Comparison of ENCODE assay signal across 18 cellular contexts in genomic region chr1:208216062-208216461, GRCh38. TPM values are rescaled to one million over a fixed set of nuclear protein-coding genes. Genes with fewer than 3 reads are reported as not detected.
DNase-seq lines count a peak whose midpoint lies in the region; ATAC-seq and TF ChIP-seq lines count a peak whose summit lies in the region.
"Had no signal": no experiment of that assay in that cellular context is flagged by ENCODE, and none has a peak within 500 bp of the region (broad histone marks: within the 10 kb centered on the region; RNA-seq: fewer than 3 reads in every experiment).

No MANE protein-coding gene starts in this region.

- H3K36me3 ChIP-seq in IMR-90 (ENCODE audit: control insufficient read depth, insufficient read depth, low read length) = no peaks in the 10 kb centered on the region

- no peak overlapping the region for H4K5ac ChIP-seq in IMR-90 (ENCODE audit: low read depth, low read length)

- H3K4me3 ChIP-seq in AG04449 (ENCODE audit: low read depth, low read length) = no peak overlapping the region
- H3K4me3 ChIP-seq in IMR-90 (ENCODE audit: insufficient read depth, low read depth, low read length) = no peak overlapping the region

- peak overlapping the region; percentile 8; the same call in 1 of the 2 replicates for H3K23ac ChIP-seq in IMR-90 (ENCODE audit: low read depth, low read length)

- in situ Hi-C loops in IMR-90 (cut with MboI; ENCODE audit: low sequenced_read_pairs) = no loop called here

- H3K56ac ChIP-seq in IMR-90 (ENCODE audit: extremely low read depth, insufficient read depth, low read length) = no peak overlapping the region

- peaks cover 26% of the 10 kb centered on the region for H3K36me3 Mint-ChIP-seq in chondrocyte (ENCODE audit: low read depth)

- H3K4me3 Mint-ChIP-seq in chondrocyte (ENCODE audit: unreplicated experiment) = peak overlapping the region; percentile 36

- peaks cover 90% of the 10 kb centered on the region for H3K4me1 Mint-ChIP-seq in chondrocyte (ENCODE audit: low read depth)

- intact Hi-C loops in IMR-90 (cut with micrococcal nuclease) = no loop called here

- H3K9ac ChIP-seq in IMR-90 (ENCODE audit: low read depth, low read length) = no peak overlapping the region

- H3K27ac ChIP-seq in IMR-90 (ENCODE audit: insufficient read depth, low read length) = no peak overlapping the region

- CTCF ChIA-PET in AG04449 (lab: Yijun Ruan, JAX) = interaction anchor here (1.1 to 34.8 kb wide), 8 partner anchors 10 to 194 kb away, joined by 3 to 469 read pairs (median 4); partner anchors contain the start of gene PLXNA2
- CTCF ChIA-PET in IMR-90 (lab: Yijun Ruan, JAX) = no interaction called here

- H3K14ac ChIP-seq in IMR-90 (replicated peaks; ENCODE audit: low read depth, low read length) = peak overlapping the region; percentile 83

- TF ChIP-seq POLR2A in IMR-90 (IDR thresholded peaks at IDR 0.05; ENCODE audit: low read depth, low read length) = no peak

- dilution Hi-C loops in IMR-90 (cut with HindIII; ENCODE audit: low sequenced_read_pairs, unreplicated experiment) = no loop called here

- POLR2A ChIA-PET in AG04449 (lab: Yijun Ruan, JAX) = interaction anchor here (1.5 kb wide), 1 partner anchor 9 kb away, joined by 6 read pairs; no protein-coding TSS in a partner anchor
- POLR2A ChIA-PET in IMR-90 (lab: Charles Lee; ENCODE audit: unreplicated experiment) = no interaction called here

- no TSS peak for BruUV-seq in IMR-90 (replicated peaks; lab: Mats Ljungman, UMichigan)

- H4K20me1 ChIP-seq in IMR-90 (ENCODE audit: insufficient read depth, low read length) = no peaks in the 10 kb centered on the region

- peak overlapping the region; percentile 87 for H3K4ac ChIP-seq in IMR-90 (ENCODE audit: low read depth, low read length)

- DNase-seq in AG04449 (ENCODE audit: low read depth, low spot score) = peak; percentile 67
- peak; percentile 75 for DNase-seq in IMR-90
- DNase-seq in chondrocyte (ENCODE audit: low spot score) = no peak
- DNase-seq in kidney tubule cell (ENCODE audit: low spot score) = peak; percentile 58
- DNase-seq in ecto neural progenitor cell (ENCODE audit: low spot score) = no peak
- DNase-seq in NCI-H510A treated with DMSO at 0.1 percent for 48 hours (lab: John Stamatoyannopoulos, UW) = no peak
- DNase-seq in activated CD4-positive, alpha-beta T cell treated with anti-CD3 and anti-CD28 coated beads, Interleukin-2, amount 50 U/mL, for 1 hour = no peak
- DNase-seq: activated CD4-positive, CD25-positive, alpha-beta regulatory T cell treated with anti-CD3 and anti-CD28 coated beads, Interleukin-2, amount 50 U/mL, for 72 hours; activated CD8-positive, alpha-beta memory T cell treated with anti-CD3 and anti-CD28 coated beads, Interleukin-2, amount 50 U/mL, for 4 hours; activated naive CD4-positive, alpha-beta T cell treated with Interleukin-2 at 50 U/mL for 16 hours; COR-L47; mesendoderm; NCI-H1436 treated with DMSO at 0.1 percent for 48 hours; NCI-H345; SHP77 treated with DMSO at 0.1 percent for 48 hours; stimulated activated CD4-positive, alpha-beta T cell treated with anti-CD3 and anti-CD28 coated beads, Interleukin-1b, Interleukin-23, amount 100 ng/mL, for 48 hours had no signal

- peaks cover 0 to 51% of the 10 kb centered on the region in 2 experiments; a peak in 2 of 4 replicates for H3K79me1 ChIP-seq in IMR-90 (ENCODE audit: low read depth in 1 of 2, low read length in 2 of 2)

- H3K18ac ChIP-seq in IMR-90 (ENCODE audit: low read depth, low read length) = peak overlapping the region; percentile 14; the same call in 1 of the 2 replicates

- H2BK120ac ChIP-seq in IMR-90 (ENCODE audit: low read depth, low read length) = peak overlapping the region; percentile 79

- H2BK5ac ChIP-seq in IMR-90 (ENCODE audit: low read depth, low read length, poor library complexity, severe bottlenecking) = peak overlapping the region; percentile 66

- no CpG with 5 or more reads among the region's 1 CpG for WGBS in IMR-90 (ENCODE audit: extremely low coverage in 2 of 2, insufficient read length in 1 of 2), 2 experiments

- H3K9me3 Mint-ChIP-seq in chondrocyte (ENCODE audit: low read depth) = no peaks in the 10 kb centered on the region
- H3K9me3 Mint-ChIP-seq: brain had no signal

- no peaks in the 10 kb centered on the region for H3K27me3 Mint-ChIP-seq in chondrocyte (ENCODE audit: low read depth)
- H3K27me3 Mint-ChIP-seq: brain had no signal

- H3K9me3 ChIP-seq in IMR-90 (ENCODE audit: control insufficient read depth, insufficient read depth, low read length) = no peaks in the 10 kb centered on the region

- peak overlapping the region; percentile 74 for H2AK5ac ChIP-seq in IMR-90 (ENCODE audit: low read depth, low read length)

- peak overlapping the region; percentile 88 for H2BK20ac ChIP-seq in IMR-90 (ENCODE audit: low read depth, low read length)

- peak overlapping the region; percentile 87 for H3K27ac Mint-ChIP-seq in chondrocyte (ENCODE audit: unreplicated experiment)

- no peaks in the 10 kb centered on the region for H3K27me3 ChIP-seq in IMR-90 (ENCODE audit: control insufficient read depth, insufficient read depth, low read length)

- ATAC-seq in IMR-90 (ENCODE audit: low read depth) = peak; percentile 81
- no peak for ATAC-seq in HG03097 (IDR thresholded peaks at IDR 0.05; ENCODE audit: low FRiP score, unreplicated experiment)

- no peak for TF ChIP-seq CTCF in AG04449 (IDR thresholded peaks at IDR 0.05; ENCODE audit: insufficient read depth, low read length, missing control alignments)
- no peak for TF ChIP-seq CTCF in IMR-90 (conservative IDR thresholded peaks at IDR 0.05; ENCODE audit: low read depth, low read length)
- no peak for TF ChIP-seq CTCF in chondrocyte (IDR thresholded peaks at IDR 0.05)

- peaks cover 31% of the 10 kb centered on the region for H3K4me1 ChIP-seq in IMR-90 (ENCODE audit: control insufficient read depth, insufficient read depth, low read length)

- peaks cover 37% of the 10 kb centered on the region for H3K9me1 ChIP-seq in IMR-90 (ENCODE audit: insufficient read depth, low read length)

- H2AFZ ChIP-seq in IMR-90 (replicated peaks; ENCODE audit: low read length, poor library complexity) = no peak overlapping the region

- H3K4me2 ChIP-seq in IMR-90 (ENCODE audit: low read depth, low read length) = no peak overlapping the region

- peak overlapping the region; percentile 80 for H2AK9ac ChIP-seq in IMR-90 (replicated peaks; ENCODE audit: low read depth, low read length, poor library complexity)

- peak overlapping the region; percentile 69 for H4K91ac ChIP-seq in IMR-90 (ENCODE audit: insufficient read depth, low read depth, low read length)

- H4K8ac ChIP-seq in IMR-90 (ENCODE audit: low read depth in 2 of 2, low read length in 2 of 2) = peak overlapping the region in 1 of 2 experiments; percentile 59; a peak in 1 of 4 replicates

- no peak for TF ChIP-seq RAD21 in IMR-90 (IDR thresholded peaks at IDR 0.05; ENCODE audit: low read length)

- peak overlapping the region; percentile 88; the same call in 2 of the 3 replicates for H2BK15ac ChIP-seq in IMR-90 (ENCODE audit: low read depth, low read length)

TF ChIP-seq in IMR-90, 13 proteins besides CTCF, POLR2A, EP300 and RAD21:
- TF ChIP-seq NFE2L2 (IDR thresholded peaks at IDR 0.05; ENCODE audit: low read depth, low read length) (no peak), MAFK (IDR thresholded peaks at IDR 0.05; ENCODE audit: low read depth, low read length) (peak; percentile 52; the same call in 1 of the 2 replicates)

RNA-seq across cellular contexts. Expression of gene PLXNA2, which starts 28.1 kb away (rescaled TPM):
- 0.56 and 0.72 TPM in 2 replicates for total RNA-seq in IMR-90 (2012; rRNA removed)
- polyA plus RNA-seq in IMR-90 (2012; rRNA removed) = 1.1 and 1.2 TPM in 2 replicates
- polyA plus RNA-seq in IMR-90 (2012; cell fraction: cytosol; rRNA removed) = 0.45 and 0.59 TPM in 2 replicates
- 3.2 and 3.3 TPM in 2 replicates for polyA plus RNA-seq in IMR-90 (2012; cell fraction: nucleus; rRNA removed; ENCODE audit: low replicate concordance)
- 22.0 to 37.9 TPM (median 24.9 TPM) in 3 replicates for total RNA-seq in chondrocyte

Comparison
In these comparisons a context has a peak if more than half of its experiments do, and no peak if none do; other contexts are left out.
1. DNase-seq: peak in AG04449 (single experiment), IMR-90 (single experiment) and kidney tubule cell (single experiment); none in chondrocyte (single experiment), ecto neural progenitor cell (single experiment), NCI-H510A treated with DMSO at 0.1 percent for 48 hours (single experiment) and activated CD4-positive, alpha-beta T cell treated with anti-CD3 and anti-CD28 coated beads, Interleukin-2, amount 50 U/mL, for 1 hour (single experiment).
2. RNA of gene PLXNA2, which starts 28.1 kb away (total RNA-seq): 22.0 to 37.9 TPM in chondrocyte; 0.56 to 0.72 TPM in IMR-90; every median in the first group is over 10 times any median in the second.